In the genomic region with DNA sequence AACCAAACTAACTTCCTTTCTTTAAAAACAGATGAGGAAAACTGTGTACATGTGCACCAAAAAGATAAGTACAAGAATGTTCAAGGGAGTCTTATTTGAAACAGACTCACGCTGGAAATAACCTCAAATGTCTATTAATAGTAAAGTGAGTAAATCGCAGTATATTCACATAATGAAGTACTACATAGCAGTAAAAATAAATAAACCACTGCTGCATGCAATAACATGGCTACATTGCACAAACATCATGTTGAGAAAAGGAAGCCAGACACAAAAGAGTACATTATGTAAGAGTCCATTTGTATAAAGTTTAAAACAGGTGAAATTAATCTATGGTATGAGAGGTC, we compare ENCODE assay signal across 15 cellular contexts. TPM values are rescaled to one million over a fixed set of nuclear protein-coding genes. Genes with fewer than 3 reads are reported as not detected.
DNase-seq lines count a peak whose midpoint lies in the region; ATAC-seq lines count a peak whose summit lies in the region.
"Had no signal": no experiment of that assay in that cellular context is flagged by ENCODE, and none has a peak within 500 bp of the region (broad histone marks: within the 10 kb centered on the region; RNA-seq: fewer than 3 reads in every experiment).

No MANE protein-coding gene starts in this region.

- POLR2A ChIA-PET in activated naive CD8-positive, alpha-beta T cell treated with anti-CD3 and anti-CD28 coated beads, Interleukin-2, amount 10 ng/mL, durations not matched to agents 7 days and 5 days (lab: Charles Lee): interaction anchor here (1.2 kb wide), 1 partner anchor 9 kb away, joined by 4 read pairs; no protein-coding TSS in a partner anchor
- POLR2A ChIA-PET in naive thymus-derived CD8-positive, alpha-beta T cell (lab: Charles Lee): interaction anchor here (1.0 to 1.7 kb wide), 2 partner anchors 10 to 11 kb away, joined by 4 to 13 read pairs; no protein-coding TSS in a partner anchor

- H3K9me3 Mint-ChIP-seq in activated naive CD8-positive, alpha-beta T cell treated with anti-CD3 and anti-CD28 coated beads, Interleukin-2, amount 10 ng/mL, durations not matched to agents 7 days and 5 days: no peaks in the 10 kb centered on the region
- H3K9me3 Mint-ChIP-seq in naive thymus-derived CD8-positive, alpha-beta T cell: no peaks in the 10 kb centered on the region

- H3K27ac Mint-ChIP-seq in activated naive CD8-positive, alpha-beta T cell treated with anti-CD3 and anti-CD28 coated beads, Interleukin-2, amount 10 ng/mL, durations not matched to agents 7 days and 5 days: peak overlapping the region; percentile 18
- H3K27ac Mint-ChIP-seq in naive thymus-derived CD8-positive, alpha-beta T cell: peak overlapping the region; percentile 89 to 97 (median 96)

- no peaks in the 10 kb centered on the region for H3K9me3 ChIP-seq in KOPT-K1 (ENCODE audit: insufficient read depth, low read length, poor library complexity, severe bottlenecking)
- H3K9me3 ChIP-seq: ascending aorta, right atrium auricular region had no signal

- no peak for ATAC-seq in activated naive CD8-positive, alpha-beta T cell treated with anti-CD3 and anti-CD28 coated beads, Interleukin-2, amount 10 ng/mL, durations not matched to agents 7 days and 5 days (ENCODE audit: low read depth)
- ATAC-seq in naive thymus-derived CD8-positive, alpha-beta T cell: no peak
- ATAC-seq in HG03135 (IDR thresholded peaks at IDR 0.05; ENCODE audit: unreplicated experiment) (no peak), GM19397 (IDR thresholded peaks at IDR 0.05; ENCODE audit: unreplicated experiment) (no peak)

- H3K4me3 Mint-ChIP-seq in activated naive CD8-positive, alpha-beta T cell treated with anti-CD3 and anti-CD28 coated beads, Interleukin-2, amount 10 ng/mL, durations not matched to agents 7 days and 5 days: peak overlapping the region; percentile 15
- peak overlapping the region in 9 of 10 donors; percentile 44 to 99 (median 96) for H3K4me3 Mint-ChIP-seq in naive thymus-derived CD8-positive, alpha-beta T cell

- peak overlapping the region; percentile 99 for H3K27ac ChIP-seq in KOPT-K1 (ENCODE audit: low read depth, low read length, poor library complexity, severe bottlenecking)
- H3K27ac ChIP-seq: 22Rv1, ascending aorta, right atrium auricular region, SK-N-MC had no signal

- H3K36me3 ChIP-seq in KOPT-K1 (ENCODE audit: insufficient read depth, low read length): no peaks in the 10 kb centered on the region
- H3K36me3 ChIP-seq: ascending aorta, right atrium auricular region had no signal

- H3K4me1 Mint-ChIP-seq in activated naive CD8-positive, alpha-beta T cell treated with anti-CD3 and anti-CD28 coated beads, Interleukin-2, amount 10 ng/mL, durations not matched to agents 7 days and 5 days: peaks cover 54% of the 10 kb centered on the region
- peaks cover 39 to 89% (median 84%) of the 10 kb centered on the region in 4 donors for H3K4me1 Mint-ChIP-seq in naive thymus-derived CD8-positive, alpha-beta T cell

- no peaks in the 10 kb centered on the region for H3K27me3 Mint-ChIP-seq in activated naive CD8-positive, alpha-beta T cell treated with anti-CD3 and anti-CD28 coated beads, Interleukin-2, amount 10 ng/mL, durations not matched to agents 7 days and 5 days
- H3K27me3 Mint-ChIP-seq in naive thymus-derived CD8-positive, alpha-beta T cell: no peaks in the 10 kb centered on the region

- DNase-seq in NOMO-1 treated with DMSO at 0.1 percent for 48 hours (lab: John Stamatoyannopoulos, UW; ENCODE audit: unreplicated experiment) (peak; percentile 83), NOMO-1 treated with dmso at 0.1 percent for 144 hours (lab: John Stamatoyannopoulos, UW; ENCODE audit: unreplicated experiment) (no peak), C1 segment of cervical spinal cord (lab: John Stamatoyannopoulos, UW) (no peak)
- DNase-seq in activated naive CD8-positive, alpha-beta T cell treated with anti-CD3 and anti-CD28 coated beads, Interleukin-2, amount 10 ng/mL, durations not matched to agents 7 days and 5 days: no peak
- DNase-seq in naive thymus-derived CD8-positive, alpha-beta T cell: no peak
- DNase-seq: activated CD8-positive, alpha-beta memory T cell treated with anti-CD3 and anti-CD28 coated beads for 24 hours; NCI-H1105; NCI-H524 treated with DMSO at 0.1 percent for 48 hours had no signal

- peaks cover 8% of the 10 kb centered on the region for H3K36me3 Mint-ChIP-seq in activated naive CD8-positive, alpha-beta T cell treated with anti-CD3 and anti-CD28 coated beads, Interleukin-2, amount 10 ng/mL, durations not matched to agents 7 days and 5 days
- no peaks in the 10 kb centered on the region for H3K36me3 Mint-ChIP-seq in naive thymus-derived CD8-positive, alpha-beta T cell

RNA-seq across cellular contexts. Expression of a gene that starts 5.3 kb away (rescaled TPM):
- 100 to 1,000 TPM; 293 to 299 TPM for total RNA-seq in activated naive CD8-positive, alpha-beta T cell treated with anti-CD3 and anti-CD28 coated beads, Interleukin-2, amount 10 ng/mL, durations not matched to agents 7 days and 5 days
- 100 to 1,000 TPM; 274 to 289 TPM for total RNA-seq in naive thymus-derived CD8-positive, alpha-beta T cell
- 100 to 1,000 TPM; 161 to 395 (median 225) TPM for polyA plus RNA-seq in naive thymus-derived CD8-positive, alpha-beta T cell

RNA-seq across cellular contexts. Expression of a gene that starts 21.8 kb away (rescaled TPM):
- total RNA-seq in activated naive CD8-positive, alpha-beta T cell treated with anti-CD3 and anti-CD28 coated beads, Interleukin-2, amount 10 ng/mL, durations not matched to agents 7 days and 5 days: 10 to 100 TPM; 30.5 to 33.9 TPM
- 1 to 10 TPM; 5.7 to 6.5 TPM for total RNA-seq in naive thymus-derived CD8-positive, alpha-beta T cell
- 10 to 100 TPM; 45.4 to 69.0 (median 48.6) TPM for polyA plus RNA-seq in naive thymus-derived CD8-positive, alpha-beta T cell

Comparison
In these comparisons a context has a peak if more than half of its experiments do, and no peak if none do; other contexts are left out.
1. RNA of a gene that starts 21.8 kb away (total RNA-seq): 30.5 to 33.9 TPM in activated naive CD8-positive, alpha-beta T cell treated with anti-CD3 and anti-CD28 coated beads, Interleukin-2, amount 10 ng/mL, durations not matched to agents 7 days and 5 days; 5.7 to 6.5 TPM in naive thymus-derived CD8-positive, alpha-beta T cell; every median in the first group is over 4 times any median in the second.